In genomic region chr1:50414853-50415234, GRCh38 we compare ENCODE assay signal across 25 cellular contexts. TPM values are rescaled to one million over a fixed set of nuclear protein-coding genes. Genes with fewer than 3 reads are reported as not detected.
"Had no signal": no experiment of that assay in that cellular context is flagged by ENCODE, and none has a peak within 500 bp of the region (broad histone marks: within the 10 kb centered on the region; RNA-seq: fewer than 3 reads in every experiment).

No MANE protein-coding gene starts in this region.

- H3K36me3 Mint-ChIP-seq: activated naive CD8-positive, alpha-beta T cell treated with anti-CD3 and anti-CD28 coated beads, Interleukin-2, amount 10 ng/mL, durations not matched to agents 7 days and 5 days had no signal

- H3K36me3 ChIP-seq: adrenal gland had no signal

- H3K4me3 Mint-ChIP-seq: activated CD4-positive, alpha-beta memory T cell treated with anti-CD3 and anti-CD28 coated beads, Interleukin-2, amount 10 ng/mL, durations not matched to agents 7 days and 5 days; activated CD4-positive, alpha-beta T cell treated with anti-CD3 and anti-CD28 coated beads, Interleukin-2, amount 10 ng/mL, durations not matched to agents 7 days and 5 days; activated naive CD8-positive, alpha-beta T cell treated with anti-CD3 and anti-CD28 coated beads, Interleukin-2, amount 10 ng/mL, durations not matched to agents 7 days and 5 days; activated T-cell treated with anti-CD3 and anti-CD28 coated beads, Interleukin-2, amount 50 U/mL, for 72 hours; T-helper 17 cell had no signal

- H3K9me3 Mint-ChIP-seq: activated CD4-positive, alpha-beta memory T cell treated with anti-CD3 and anti-CD28 coated beads, Interleukin-2, amount 10 ng/mL, durations not matched to agents 7 days and 5 days; activated CD4-positive, alpha-beta T cell treated with anti-CD3 and anti-CD28 coated beads, Interleukin-2, amount 10 ng/mL, durations not matched to agents 7 days and 5 days had no signal

- H2AFZ ChIP-seq: PC-9 had no signal

- H3K27ac ChIP-seq: adrenal gland, PC-9 had no signal

- H3K9me3 ChIP-seq: adrenal gland had no signal

- FAIRE-seq: bronchial epithelial cell, TTC549 had no signal

- DNase-seq: activated CD4-positive, alpha-beta memory T cell treated with anti-CD3 and anti-CD28 coated beads, Interleukin-2, amount 10 ng/mL, durations not matched to agents 7 days and 5 days; activated CD4-positive, alpha-beta T cell treated with anti-CD3 and anti-CD28 coated beads, Interleukin-2, amount 10 ng/mL, durations not matched to agents 7 days and 5 days; activated CD4-positive, CD25-positive, alpha-beta regulatory T cell; activated CD8-positive, alpha-beta memory T cell treated with anti-CD3 and anti-CD28 coated beads, Interleukin-2, amount 50 U/mL, for 4 hours; activated naive CD4-positive, alpha-beta T cell treated with anti-CD3 and anti-CD28 coated beads, Interleukin-2, amount 50 U/mL, for 16 hours; activated naive CD8-positive, alpha-beta T cell treated with anti-CD3 and anti-CD28 coated beads, Interleukin-2, amount 10 ng/mL, durations not matched to agents 7 days and 5 days; activated T-cell treated with anti-CD3 and anti-CD28 coated beads, Interleukin-2, amount 50 U/mL, for 72 hours; adrenal gland; aorta; central memory CD4-positive, alpha-beta T cell; Karpas-422; MM.1S; NCI-H1105; NCI-H1436; NCI-H1694 treated with DMSO at 0.1 percent for 48 hours; NCI-H2029 treated with DMSO at 0.1 percent for 48 hours; NCI-H510A treated with DMSO at 0.1 percent for 48 hours; PC-9; SIG-M5; T-helper 17 cell; T1000 had no signal

- H3K27ac Mint-ChIP-seq: activated CD4-positive, alpha-beta memory T cell treated with anti-CD3 and anti-CD28 coated beads, Interleukin-2, amount 10 ng/mL, durations not matched to agents 7 days and 5 days; activated CD4-positive, alpha-beta T cell treated with anti-CD3 and anti-CD28 coated beads, Interleukin-2, amount 10 ng/mL, durations not matched to agents 7 days and 5 days; activated naive CD8-positive, alpha-beta T cell treated with anti-CD3 and anti-CD28 coated beads, Interleukin-2, amount 10 ng/mL, durations not matched to agents 7 days and 5 days; activated T-cell treated with anti-CD3 and anti-CD28 coated beads, Interleukin-2, amount 50 U/mL, for 72 hours; T-helper 17 cell had no signal

- ATAC-seq: activated T-cell treated with anti-CD3 and anti-CD28 coated beads, Interleukin-2, amount 50 U/mL, for 72 hours; T-helper 17 cell had no signal

- H3K4me2 ChIP-seq: PC-9 had no signal

- H3K4me3 ChIP-seq: adrenal gland, PC-9 had no signal

RNA-seq across cellular contexts. Expression of gene DMRTA2, which starts 8.4 kb away (rescaled TPM):
- total RNA-seq: activated CD4-positive, alpha-beta memory T cell treated with anti-CD3 and anti-CD28 coated beads, Interleukin-2, amount 10 ng/mL, durations not matched to agents 7 days and 5 days; activated CD4-positive, alpha-beta T cell treated with anti-CD3 and anti-CD28 coated beads, Interleukin-2, amount 10 ng/mL, durations not matched to agents 7 days and 5 days; activated CD8-positive, alpha-beta memory T cell treated with anti-CD3 and anti-CD28 coated beads for 36 hours; activated naive CD8-positive, alpha-beta T cell treated with anti-CD3 and anti-CD28 coated beads, Interleukin-2, amount 10 ng/mL, durations not matched to agents 7 days and 5 days; activated T-cell treated with anti-CD3 and anti-CD28 coated beads, Interleukin-2, amount 50 U/mL, for 72 hours; adrenal gland; aorta; chondrocyte; PC-9; T-helper 17 cell had no signal
